Comparison of ENCODE assay signal across 8 cellular contexts in the genomic region with DNA sequence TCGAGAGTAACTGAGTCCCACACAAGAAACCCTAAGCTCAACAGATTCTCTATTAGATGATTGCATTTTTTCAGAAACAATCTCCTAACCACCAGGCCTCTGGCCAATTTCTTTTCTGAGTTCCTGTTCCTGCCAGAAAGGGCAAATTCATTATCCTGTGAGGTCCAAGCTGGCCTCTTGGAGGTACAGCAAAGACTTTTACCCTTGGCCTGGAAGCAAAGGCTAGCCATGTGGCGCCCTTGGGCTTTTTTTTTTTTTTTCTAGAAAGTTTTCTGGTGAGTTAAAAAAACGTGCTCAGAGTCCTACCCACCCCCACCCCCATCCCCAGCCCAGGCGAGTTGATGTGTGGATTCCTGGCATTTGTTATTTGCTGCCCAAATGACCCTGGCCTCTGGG. TPM values are rescaled to one million over a fixed set of nuclear protein-coding genes. Genes with fewer than 3 reads are reported as not detected.
A peak's percentile ranks its signal among the peaks of the same experiment; 100 is the strongest.
DNase-seq lines count a peak whose midpoint lies in the region; ATAC-seq, FAIRE-seq and TF ChIP-seq lines count a peak whose summit lies in the region.

No MANE protein-coding gene starts in this region.

- TF ChIP-seq CTCF in prostate gland (IDR thresholded peaks at IDR 0.05) = no peak

- no peak for TF ChIP-seq POLR2A in prostate gland (IDR thresholded peaks at IDR 0.05)

- no peak overlapping the region for H3K4me3 ChIP-seq in prostate gland

- H3K27me3 Mint-ChIP-seq in activated naive CD8-positive, alpha-beta T cell treated with anti-CD3 and anti-CD28 coated beads, Interleukin-2, amount 10 ng/mL, durations not matched to agents 7 days and 5 days = no peaks in the 10 kb centered on the region

- peak; percentile 96 for FAIRE-seq in A204.1 (lab: Jason Lieb, UNC)

- H3K4me1 Mint-ChIP-seq in activated naive CD8-positive, alpha-beta T cell treated with anti-CD3 and anti-CD28 coated beads, Interleukin-2, amount 10 ng/mL, durations not matched to agents 7 days and 5 days = peaks cover 12% of the 10 kb centered on the region

- peak; percentile 27 for ATAC-seq in GM18907 (IDR thresholded peaks at IDR 0.05; ENCODE audit: unreplicated experiment)
- no peak for ATAC-seq in activated naive CD8-positive, alpha-beta T cell treated with anti-CD3 and anti-CD28 coated beads, Interleukin-2, amount 10 ng/mL, durations not matched to agents 7 days and 5 days (ENCODE audit: low read depth)
- peak; percentile 74 to 85 for ATAC-seq in left cardiac atrium

- peak overlapping the region; percentile 91 for H3K27ac Mint-ChIP-seq in activated naive CD8-positive, alpha-beta T cell treated with anti-CD3 and anti-CD28 coated beads, Interleukin-2, amount 10 ng/mL, durations not matched to agents 7 days and 5 days

- H3K27ac ChIP-seq in prostate gland = peak overlapping the region; percentile 70 to 82

- no peaks in the 10 kb centered on the region for H3K27me3 ChIP-seq in prostate gland (replicated peaks; ENCODE audit: insufficient read depth)

- intact Hi-C loops in left cardiac atrium (cut with DNase I) (loop anchor here in 1 of 2 donors (2.0 kb wide), 1 partner anchor 59 kb away; a partner anchor contains a TSS), prostate gland (cut with DNase I) (no loop called here)

- peaks cover 6% of the 10 kb centered on the region for H3K9me3 Mint-ChIP-seq in activated naive CD8-positive, alpha-beta T cell treated with anti-CD3 and anti-CD28 coated beads, Interleukin-2, amount 10 ng/mL, durations not matched to agents 7 days and 5 days

- 27% methylated on average over 4 of the region's 4 CpGs for WGBS in prostate gland

- POLR2A ChIA-PET in activated naive CD8-positive, alpha-beta T cell treated with anti-CD3 and anti-CD28 coated beads, Interleukin-2, amount 10 ng/mL, durations not matched to agents 7 days and 5 days (lab: Charles Lee) = interaction anchor here (0.7 to 2.6 kb wide), 5 partner anchors 8 to 59 kb away, joined by 3 to 32 read pairs (median 4); a partner anchor contains a TSS

- DNase-seq in HuH-7 (ENCODE audit: low spot score) (peak; percentile 58), left cardiac atrium (peak; percentile 28), prostate gland (ENCODE audit: low spot score) (no peak), NCI-H2029 treated with DMSO at 0.1 percent for 48 hours (lab: John Stamatoyannopoulos, UW) (no peak), NCI-H2081 treated with DMSO at 0.1 percent for 48 hours (lab: John Stamatoyannopoulos, UW) (no peak)
- DNase-seq in activated naive CD8-positive, alpha-beta T cell treated with anti-CD3 and anti-CD28 coated beads, Interleukin-2, amount 10 ng/mL, durations not matched to agents 7 days and 5 days = no peak

- H3K9me3 ChIP-seq in prostate gland = no peaks in the 10 kb centered on the region

- no peaks in the 10 kb centered on the region for H3K36me3 ChIP-seq in prostate gland

- no peaks in the 10 kb centered on the region for H3K4me1 ChIP-seq in prostate gland (replicated peaks)

- H3K4me3 Mint-ChIP-seq in activated naive CD8-positive, alpha-beta T cell treated with anti-CD3 and anti-CD28 coated beads, Interleukin-2, amount 10 ng/mL, durations not matched to agents 7 days and 5 days = peak overlapping the region; percentile 55

- peaks cover 4% of the 10 kb centered on the region for H3K36me3 Mint-ChIP-seq in activated naive CD8-positive, alpha-beta T cell treated with anti-CD3 and anti-CD28 coated beads, Interleukin-2, amount 10 ng/mL, durations not matched to agents 7 days and 5 days

RNA-seq across cellular contexts. Expression of a gene that starts 59.0 kb away (rescaled TPM):
- 1,000 to 10,000 TPM; 8,804 to 9,235 TPM for total RNA-seq in activated naive CD8-positive, alpha-beta T cell treated with anti-CD3 and anti-CD28 coated beads, Interleukin-2, amount 10 ng/mL, durations not matched to agents 7 days and 5 days
- total RNA-seq in left cardiac atrium = 1,000 to 10,000 TPM; 5,040 to 5,332 TPM
- total RNA-seq in prostate gland = over 10,000 TPM in 1 of 2 donors, 1,000 to 10,000 TPM in 1; 6,474 to 10,301 TPM

Comparison
In these comparisons a context has a peak if more than half of its experiments do, and no peak if none do; other contexts are left out.
1. DNase-seq: peak in HuH-7 (single experiment) and left cardiac atrium (single experiment); none in activated naive CD8-positive, alpha-beta T cell treated with anti-CD3 and anti-CD28 coated beads, Interleukin-2, amount 10 ng/mL, durations not matched to agents 7 days and 5 days (single experiment), prostate gland (single experiment), NCI-H2029 treated with DMSO at 0.1 percent for 48 hours (single experiment) and NCI-H2081 treated with DMSO at 0.1 percent for 48 hours (single experiment).